Comparison of ENCODE assay signal across 8 cellular contexts in the genomic region with DNA sequence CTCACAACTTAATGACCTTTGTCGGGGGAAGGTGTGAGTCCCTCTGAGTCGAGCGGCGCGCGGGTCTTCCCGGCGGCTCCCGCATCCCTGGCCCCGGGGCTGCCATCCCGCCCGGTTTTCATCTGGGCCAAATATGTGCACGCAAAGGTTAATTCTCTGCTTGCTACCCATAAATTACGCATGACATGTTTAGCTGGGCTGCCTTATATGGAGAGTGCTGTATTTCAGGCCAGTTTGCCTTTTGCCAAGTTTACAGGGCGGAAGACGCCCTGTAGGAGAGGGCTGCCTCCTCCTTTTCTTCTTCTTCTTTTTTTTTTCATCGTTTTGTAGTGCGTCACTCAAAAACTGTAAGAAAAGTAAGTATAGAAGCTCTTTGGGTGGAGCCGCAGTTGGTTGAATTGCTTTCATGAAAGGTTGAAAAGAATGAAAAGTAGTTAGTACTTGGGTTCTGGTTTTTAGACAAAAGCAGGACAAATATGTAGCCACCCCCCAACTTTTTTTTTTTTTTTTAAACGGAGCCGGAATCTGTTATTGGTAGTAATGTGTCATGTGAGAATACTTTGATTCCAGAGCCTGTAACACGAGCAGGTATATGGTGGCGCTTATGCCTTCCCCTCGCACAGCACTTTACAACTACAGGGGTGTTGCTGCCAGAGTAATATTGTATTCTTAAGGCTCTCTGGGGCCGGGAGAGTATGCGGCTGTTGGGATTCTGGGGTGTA. TPM values are rescaled to one million over a fixed set of nuclear protein-coding genes. Genes with fewer than 3 reads are reported as not detected.
DNase-seq lines count a peak whose midpoint lies in the region; ATAC-seq and TF ChIP-seq lines count a peak whose summit lies in the region.

No MANE protein-coding gene starts in this region.

- peaks cover 44% of the 10 kb centered on the region for H3K36me3 Mint-ChIP-seq in activated naive CD4-positive, alpha-beta T cell treated with anti-CD3 and anti-CD28 coated beads for 36 hours (ENCODE audit: low read depth)

- H3K27me3 ChIP-seq in BE2C (no peaks in the 10 kb centered on the region), neutrophil (no peaks in the 10 kb centered on the region)

- H3K9me3 ChIP-seq in BE2C = no peaks in the 10 kb centered on the region
- H3K9me3 ChIP-seq in neutrophil = no peaks in the 10 kb centered on the region

- ATAC-seq in GM19043 (IDR thresholded peaks at IDR 0.05; ENCODE audit: low read depth, unreplicated experiment) (peak; percentile 2), HG03378 (IDR thresholded peaks at IDR 0.05; ENCODE audit: unreplicated experiment) (peak; percentile 8), HG03469 (IDR thresholded peaks at IDR 0.05; ENCODE audit: unreplicated experiment) (no peak)

- peak overlapping the region; percentile 91 for H3K4me3 ChIP-seq in BE2C (ENCODE audit: low read depth, low read length)
- peak overlapping the region; percentile 86 to 88 for H3K4me3 ChIP-seq in neutrophil (ENCODE audit: low read depth in 1 of 2, low read length in 1 of 2)

- peak overlapping the region; percentile 97 for H3K27ac ChIP-seq in neutrophil

- peaks cover 5% of the 10 kb centered on the region for H3K4me1 ChIP-seq in BE2C
- H3K4me1 ChIP-seq in neutrophil (ENCODE audit: control insufficient read depth in 1 of 2, insufficient read depth in 1 of 2, low read depth in 1 of 2, low read length in 1 of 2) = peaks cover 61 to 72% of the 10 kb centered on the region in 2 experiments

- intact Hi-C loops in activated naive CD4-positive, alpha-beta T cell treated with anti-CD3 and anti-CD28 coated beads for 36 hours (cut with micrococcal nuclease) = loop anchor here (1.0 to 5.0 kb wide), 5 partner anchors 24 to 1507 kb away; partner anchors contain the start of genes GPR171, RAP2B and SIAH2

- H3K4me1 Mint-ChIP-seq in activated naive CD4-positive, alpha-beta T cell treated with anti-CD3 and anti-CD28 coated beads for 36 hours (ENCODE audit: low read depth) = peaks cover 45% of the 10 kb centered on the region

- no peaks in the 10 kb centered on the region for H3K9me3 Mint-ChIP-seq in activated naive CD4-positive, alpha-beta T cell treated with anti-CD3 and anti-CD28 coated beads for 36 hours

- H3K4me3 Mint-ChIP-seq in activated naive CD4-positive, alpha-beta T cell treated with anti-CD3 and anti-CD28 coated beads for 36 hours = peak overlapping the region; percentile 81

- DNase-seq in BE2C (no peak), NCI-H69 (lab: John Stamatoyannopoulos, UW) (peak; percentile 76), foreskin melanocyte (peak; percentile 79)
- DNase-seq in activated naive CD4-positive, alpha-beta T cell treated with anti-CD3 and anti-CD28 coated beads for 36 hours = peak; percentile 55

- H3K27me3 Mint-ChIP-seq in activated naive CD4-positive, alpha-beta T cell treated with anti-CD3 and anti-CD28 coated beads for 36 hours (ENCODE audit: low read depth) = no peaks in the 10 kb centered on the region

- CTCF ChIA-PET in activated naive CD4-positive, alpha-beta T cell treated with anti-CD3 and anti-CD28 coated beads for 36 hours (lab: Charles Lee) = interaction anchor here (0.9 to 3.0 kb wide), 6 partner anchors 16 to 70 kb away, joined by 3 to 16 read pairs (median 4); no protein-coding TSS in a partner anchor

- no peak for TF ChIP-seq CTCF in BE2C (IDR thresholded peaks at IDR 0.05; ENCODE audit: low read depth, low read length)
- no peak for TF ChIP-seq CTCF in neutrophil (IDR thresholded peaks at IDR 0.05)

- H3K27ac Mint-ChIP-seq in activated naive CD4-positive, alpha-beta T cell treated with anti-CD3 and anti-CD28 coated beads for 36 hours = peak overlapping the region; percentile 91

- H3K36me3 ChIP-seq in BE2C (0 out of 2 replicates have a peak, but pooled peaks cover 3% of the 10 kb centered on the region), neutrophil (no peaks in the 10 kb centered on the region)

RNA-seq across cellular contexts. Expression of gene MBNL1, which starts 0.9 kb away (rescaled TPM):
- 41.6 TPM for polyA plus RNA-seq in BE2C (2012; ENCODE audit: insufficient read depth, insufficient read length, low read depth)
- 100 to 1,000 TPM; 387 to 391 TPM for total RNA-seq in activated naive CD4-positive, alpha-beta T cell treated with anti-CD3 and anti-CD28 coated beads for 36 hours
